ENCODE assay signal across 20 cellular contexts in genomic region chr16:67683767-67684166, GRCh38. TPM values are rescaled to one million over a fixed set of nuclear protein-coding genes. Genes with fewer than 3 reads are reported as not detected.
DNase-seq lines count a peak whose midpoint lies in the region; ATAC-seq, FAIRE-seq and TF ChIP-seq lines count a peak whose summit lies in the region.
"Had no signal": no experiment of that assay in that cellular context is flagged by ENCODE, and none has a peak within 500 bp of the region (broad histone marks: within the 10 kb centered on the region; RNA-seq: fewer than 3 reads in every experiment).

No MANE protein-coding gene starts in this region.

- no peak overlapping the region for H3K27ac Mint-ChIP-seq in MCF 10A (ENCODE audit: low read depth, unreplicated experiment)
- H3K27ac Mint-ChIP-seq in nephron progenitor cell: peak overlapping the region; percentile 19

- no peaks in the 10 kb centered on the region for H3K27me3 Mint-ChIP-seq in MCF 10A (ENCODE audit: insufficient read depth, unreplicated experiment)
- H3K27me3 Mint-ChIP-seq in nephron progenitor cell (ENCODE audit: low read depth, poor library complexity): peaks cover 2% of the 10 kb centered on the region

- BruUV-seq in MCF 10A (replicated peaks; lab: Mats Ljungman, UMichigan) (no TSS peak), K562 (replicated peaks; lab: Mats Ljungman, UMichigan) (TSS peak; percentile 34)

- 89% methylated on average over 4 of the region's 4 CpGs for WGBS in K562 (ENCODE audit: insufficient coverage, low coverage, missing lambda C conversion rate)

- H3K9me3 Mint-ChIP-seq in MCF 10A (ENCODE audit: unreplicated experiment): no peaks in the 10 kb centered on the region
- no peaks in the 10 kb centered on the region for H3K9me3 Mint-ChIP-seq in nephron progenitor cell

- POLR2A ChIA-PET in MCF 10A (lab: Yijun Ruan, JAX): no interaction called here
- POLR2A ChIA-PET in K562 (lab: Yijun Ruan, JAX): interaction anchor here (0.8 kb wide), 1 partner anchor 26 kb away, joined by 3 read pairs; no protein-coding TSS in a partner anchor

- TF ChIP-seq EP300 in K562 (IDR thresholded peaks at IDR 0.05; ENCODE audit: low read length): no peak

- CTCF ChIA-PET in MCF 10A (lab: Yijun Ruan, JAX) (interaction anchor here (1.5 to 3.0 kb wide), 2 partner anchors 11 to 131 kb away, joined by 4 to 11 read pairs; no protein-coding TSS in a partner anchor), K562 (lab: Yijun Ruan, JAX; ENCODE audit: low intra/inter-chr PET ratio) (no interaction called here)

- H3K4me1 ChIP-seq in breast epithelium: no peaks in the 10 kb centered on the region
- H3K4me1 ChIP-seq in K562 (replicated peaks in 1 of 2; ENCODE audit: control insufficient read depth in 2 of 2, insufficient read depth in 2 of 2, low read length in 2 of 2): no peaks in the 10 kb centered on the region

- intact Hi-C loops in breast epithelium (cut with DNase I; ENCODE audit: low total_unique reads) (no loop called here), MCF 10A (cut with micrococcal nuclease) (no loop called here), K562 (cut with micrococcal nuclease) (no loop called here)

- FAIRE-seq in K562 (lab: Jason Lieb, UNC): no peak
- FAIRE-seq: A204.1, GM12892, GM19239 had no signal

- H3K4me2 ChIP-seq in K562 (ENCODE audit: insufficient read depth, low read length): no peak overlapping the region
- H3K4me2 ChIP-seq: KMS-11 had no signal

- no peak overlapping the region for H3K4me3 Mint-ChIP-seq in MCF 10A (ENCODE audit: unreplicated experiment)
- H3K4me3 Mint-ChIP-seq in nephron progenitor cell: no peak overlapping the region

- peak overlapping the region; percentile 21 to 22 for H3K27ac ChIP-seq in breast epithelium
- H3K27ac ChIP-seq in K562 (ENCODE audit: extremely low read depth, low read depth, low read length): no peak overlapping the region
- H3K27ac ChIP-seq: KMS-11 had no signal

- no peaks in the 10 kb centered on the region for H3K9me3 ChIP-seq in breast epithelium
- no peaks in the 10 kb centered on the region for H3K9me3 ChIP-seq in K562 (replicated peaks; ENCODE audit: control insufficient read depth, insufficient read depth, low read depth, low read length)

- TF ChIP-seq CTCF in breast epithelium (IDR thresholded peaks at IDR 0.05) (no peak), MCF 10A (IDR thresholded peaks at IDR 0.05; ENCODE audit: unreplicated experiment) (no peak), K562 (IDR thresholded peaks at IDR 0.05 in 2 of 3, conservative IDR thresholded peaks at IDR 0.05 in 1 of 3; ENCODE audit: insufficient read depth in 2 of 3, low read depth in 1 of 3, low read length in 3 of 3) (no peak), nephron progenitor cell (IDR thresholded peaks at IDR 0.05) (no peak)

- no peak overlapping the region for H3K4me3 ChIP-seq in breast epithelium
- no peak overlapping the region for H3K4me3 ChIP-seq in K562

- no peaks in the 10 kb centered on the region for H3K79me2 ChIP-seq in K562 (ENCODE audit: control insufficient read depth, insufficient read depth, low read length)

- TF ChIP-seq RAD21 in K562 (CRISPR knock-in tag; conservative IDR thresholded peaks at IDR 0.05 in 1 of 2, IDR thresholded peaks at IDR 0.05 in 1 of 2): no peak

- H4K20me1 ChIP-seq in K562 (replicated peaks; ENCODE audit: control insufficient read depth, insufficient read depth, low read length): peaks cover 6% of the 10 kb centered on the region; the same call in 1 of the 2 replicates

- ATAC-seq in K562: no peak

- H2AFZ ChIP-seq in K562 (ENCODE audit: low read depth, low read length): no peak overlapping the region

- no peak for DNase-seq in breast epithelium (ENCODE audit: low spot score in 2 of 2)
- no peak for DNase-seq in MCF 10A (ENCODE audit: unreplicated experiment)
- DNase-seq in K562 (ENCODE audit: extremely low read depth in 1 of 4, low spot score in 3 of 4): no peak
- DNase-seq in nephron progenitor cell: no peak
- no peak for DNase-seq in SIG-M5 (lab: John Stamatoyannopoulos, UW)
- DNase-seq in NCI-H2081 (lab: John Stamatoyannopoulos, UW): no peak
- no peak for DNase-seq in nucleus accumbens (lab: John Stamatoyannopoulos, UW)
- no peak for DNase-seq in cortex of kidney (lab: John Stamatoyannopoulos, UW)
- DNase-seq: C1 segment of cervical spinal cord, HCEC 1CT, MM.1S, NCI-H1105, NCI-H1694 treated with DMSO at 0.1 percent for 48 hours, NCI-H446 treated with DMSO at 0.1 percent for 48 hours, NCI-H774 had no signal

- TF ChIP-seq POLR2A in breast epithelium (IDR thresholded peaks at IDR 0.05): no peak
- no peak for TF ChIP-seq POLR2A in K562 (conservative IDR thresholded peaks at IDR 0.05)

- H3K9ac ChIP-seq in K562 (ENCODE audit: insufficient read depth in 1 of 2, low read depth in 2 of 2, low read length in 2 of 2): no peak overlapping the region
- H3K9ac ChIP-seq: KMS-11 had no signal

- peaks cover 40% of the 10 kb centered on the region for H3K36me3 Mint-ChIP-seq in MCF 10A (ENCODE audit: insufficient read depth, unreplicated experiment)
- peaks cover 24% of the 10 kb centered on the region for H3K36me3 Mint-ChIP-seq in nephron progenitor cell (ENCODE audit: low read depth)

- H3K36me3 ChIP-seq in breast epithelium (no peaks in the 10 kb centered on the region), K562 (ENCODE audit: control insufficient read depth, insufficient read depth, low read length) (peaks cover 31% of the 10 kb centered on the region; the same call in 2 of the 3 replicates)

- no peaks in the 10 kb centered on the region for H3K27me3 ChIP-seq in breast epithelium
- H3K27me3 ChIP-seq in K562 (ENCODE audit: control insufficient read depth in 2 of 2, insufficient read depth in 2 of 2, low read length in 2 of 2): no peaks in the 10 kb centered on the region

- H3K4me1 Mint-ChIP-seq in MCF 10A (ENCODE audit: insufficient read depth, unreplicated experiment) (no peaks in the 10 kb centered on the region), nephron progenitor cell (peaks cover under 1% of the 10 kb centered on the region)

- peaks cover 2% of the 10 kb centered on the region for H3K9me1 ChIP-seq in K562 (ENCODE audit: control insufficient read depth, insufficient read depth, low read length)

- in situ Hi-C loops in K562 (cut with MboI): no loop called here

RNA-seq across cellular contexts. Expression of gene C16orf86, which starts 17.2 kb away (rescaled TPM):
- total RNA-seq in breast epithelium (10 to 100 TPM in 2 of 3 donors, 1 to 10 TPM in 1; 7.2 to 18.1 (median 11.1) TPM), MCF 10A (2022) (0.54 and 0.65 TPM in 2 replicates), K562 (2014; rRNA removed) (0.94 and 1.2 TPM in 2 replicates), K562 (2014; rRNA removed; fragmentation: Illumina TruSeq; extraction: Trizol) (not detected in 2 replicates), K562 (2015; rRNA removed; fragmentation: Illumina TruSeq; extraction: Trizol) (0.22 and 0.34 TPM in 2 replicates), K562 (2021) (0.33 and 2.2 TPM in 2 replicates)
- 0.25 and 0.76 TPM in 2 replicates for total RNA-seq in K562 (2011; cell fraction: chromatin; rRNA removed; ENCODE audit: low replicate concordance)
- total RNA-seq in K562 (2011; cell fraction: nucleolus; rRNA removed): 0.79 and 1.0 TPM in 2 replicates
- 0.29 and 1.3 TPM in 2 replicates for total RNA-seq in K562 (2011; cell fraction: nucleoplasm; rRNA removed)
- polyA plus RNA-seq in K562 (2011; rRNA removed) (0.15 and 0.37 TPM in 2 replicates), K562 (2014; fragmentation: Illumina TruSeq; extraction: Trizol) (0.13 and 0.26 TPM in 2 replicates), K562 (2014; fragmentation: Nextera tagmentation; extraction: Ambion mirVana) (not detected), K562 (2014; rRNA removed) (0.74 and 0.76 TPM in 2 replicates)
- polyA plus RNA-seq in K562 (2011; cell fraction: cytosol; rRNA removed): 0.43 and 0.48 TPM in 2 replicates
- polyA plus RNA-seq in K562 (2011; cell fraction: nucleus; rRNA removed): 1.4 and 2.2 TPM in 2 replicates
- 0.56 and 1.4 TPM in 2 replicates for polyA plus RNA-seq in K562 (2012)
- polyA minus RNA-seq in K562 (2011; rRNA and poly(A)+ RNA removed): not detected in 2 replicates
- not detected in 2 replicates for polyA minus RNA-seq in K562 (2011; cell fraction: cytosol; rRNA and poly(A)+ RNA removed)
- polyA minus RNA-seq in K562 (2011; cell fraction: nucleus; rRNA and poly(A)+ RNA removed): 0.54 and 0.56 TPM in 2 replicates
- total RNA-seq: G401 had no signal

RNA-seq across cellular contexts. Expression of gene ENKD1, which starts 17.2 kb away (rescaled TPM):
- 10 to 100 TPM; 18.6 to 21.0 (median 20.1) TPM for total RNA-seq in breast epithelium
- 12.8 and 14.5 TPM in 2 replicates for total RNA-seq in MCF 10A (2022)
- total RNA-seq in K562 (2011; cell fraction: chromatin; rRNA removed; ENCODE audit: low replicate concordance): 9.2 and 22.5 TPM in 2 replicates
- total RNA-seq in K562 (2011; cell fraction: nucleolus; rRNA removed): 20.0 and 29.5 TPM in 2 replicates
- total RNA-seq in K562 (2011; cell fraction: nucleoplasm; rRNA removed): 11.5 and 14.6 TPM in 2 replicates
- 26.4 and 26.9 TPM in 2 replicates for total RNA-seq in K562 (2014; rRNA removed)
- 5.2 and 6.9 TPM in 2 replicates for total RNA-seq in K562 (2014; rRNA removed; fragmentation: Illumina TruSeq; extraction: Trizol)
- 10.0 and 10.4 TPM in 2 replicates for total RNA-seq in K562 (2015; rRNA removed; fragmentation: Illumina TruSeq; extraction: Trizol)
- total RNA-seq in K562 (2021): 21.2 and 21.4 TPM in 2 replicates
- polyA plus RNA-seq in K562 (2011; rRNA removed): 8.3 and 10.0 TPM in 2 replicates
- 10.7 and 27.8 TPM in 2 replicates for polyA plus RNA-seq in K562 (2011; cell fraction: cytosol; rRNA removed)
- 31.0 and 66.3 TPM in 2 replicates for polyA plus RNA-seq in K562 (2011; cell fraction: nucleus; rRNA removed)
- polyA plus RNA-seq in K562 (2012): 15.3 and 19.8 TPM in 2 replicates
- 4.4 and 11.6 TPM in 2 replicates for polyA plus RNA-seq in K562 (2014; fragmentation: Illumina TruSeq; extraction: Trizol)
- 1 to 10 TPM; 1.1 to 1.6 TPM for polyA plus RNA-seq in K562 (2014; fragmentation: Nextera tagmentation; extraction: Ambion mirVana)
- polyA plus RNA-seq in K562 (2014; rRNA removed): 25.2 and 27.2 TPM in 2 replicates
- polyA minus RNA-seq in K562 (2011; rRNA and poly(A)+ RNA removed): 2.5 and 3.0 TPM in 2 replicates
- 5.2 and 8.1 TPM in 2 replicates for polyA minus RNA-seq in K562 (2011; cell fraction: cytosol; rRNA and poly(A)+ RNA removed)
- 6.9 and 8.1 TPM in 2 replicates for polyA minus RNA-seq in K562 (2011; cell fraction: nucleus; rRNA and poly(A)+ RNA removed)

RNA-seq across cellular contexts. Expression of gene PARD6A, which starts 23.0 kb away (rescaled TPM):
- 1 to 10 TPM; 6.4 to 8.5 (median 7.2) TPM for total RNA-seq in breast epithelium
- 3.2 and 4.5 TPM in 2 replicates for total RNA-seq in MCF 10A (2022)
- total RNA-seq in K562 (2011; cell fraction: chromatin; rRNA removed; ENCODE audit: low replicate concordance): 0.33 and 0.72 TPM in 2 replicates
- total RNA-seq in K562 (2011; cell fraction: nucleolus; rRNA removed): 0.50 and 1.1 TPM in 2 replicates
- total RNA-seq in K562 (2011; cell fraction: nucleoplasm; rRNA removed): 0.44 and 0.46 TPM in 2 replicates
- total RNA-seq in K562 (2014; rRNA removed): 1.00 and 1.8 TPM in 2 replicates
- total RNA-seq in K562 (2014; rRNA removed; fragmentation: Illumina TruSeq; extraction: Trizol): 0.26 and 0.44 TPM in 2 replicates
- total RNA-seq in K562 (2015; rRNA removed; fragmentation: Illumina TruSeq; extraction: Trizol): 0.14 and 0.68 TPM in 2 replicates
- 0.85 and 2.0 TPM in 2 replicates for total RNA-seq in K562 (2021)
- 0.42 and 0.52 TPM in 2 replicates for polyA plus RNA-seq in K562 (2011; rRNA removed)
- polyA plus RNA-seq in K562 (2011; cell fraction: cytosol; rRNA removed): 1.4 and 3.0 TPM in 2 replicates
- polyA plus RNA-seq in K562 (2011; cell fraction: nucleus; rRNA removed): 0.72 and 1.5 TPM in 2 replicates
- polyA plus RNA-seq in K562 (2012): 0.83 and 1.0 TPM in 2 replicates
- polyA plus RNA-seq in K562 (2014; fragmentation: Illumina TruSeq; extraction: Trizol): 0.28 and 0.75 TPM in 2 replicates
- polyA plus RNA-seq in K562 (2014; fragmentation: Nextera tagmentation; extraction: Ambion mirVana): under 1 TPM; 0.04 to 0.13 TPM
- polyA plus RNA-seq in K562 (2014; rRNA removed): 0.46 and 0.81 TPM in 2 replicates
- not detected in 2 replicates for polyA minus RNA-seq in K562 (2011; rRNA and poly(A)+ RNA removed)
- not detected in 2 replicates for polyA minus RNA-seq in K562 (2011; cell fraction: cytosol; rRNA and poly(A)+ RNA removed)
- 0.27 and 1.00 TPM in 2 replicates for polyA minus RNA-seq in K562 (2011; cell fraction: nucleus; rRNA and poly(A)+ RNA removed)

RNA-seq across cellular contexts. Expression of gene ACD, which starts 23.7 kb away (rescaled TPM):
- total RNA-seq in breast epithelium: 10 to 100 TPM; 19.4 to 20.6 (median 19.8) TPM
- 26.1 and 33.6 TPM in 2 replicates for total RNA-seq in MCF 10A (2022)
- total RNA-seq in K562 (2011; cell fraction: chromatin; rRNA removed; ENCODE audit: low replicate concordance): 27.7 and 92.8 TPM in 2 replicates
- 78.5 and 91.1 TPM in 2 replicates for total RNA-seq in K562 (2011; cell fraction: nucleolus; rRNA removed)
- total RNA-seq in K562 (2011; cell fraction: nucleoplasm; rRNA removed): 47.1 and 51.1 TPM in 2 replicates
- total RNA-seq in K562 (2014; rRNA removed): 34.9 and 46.5 TPM in 2 replicates
- 6.1 and 9.0 TPM in 2 replicates for total RNA-seq in K562 (2014; rRNA removed; fragmentation: Illumina TruSeq; extraction: Trizol)
- total RNA-seq in K562 (2015; rRNA removed; fragmentation: Illumina TruSeq; extraction: Trizol): 18.5 and 19.7 TPM in 2 replicates
- 44.9 and 47.4 TPM in 2 replicates for total RNA-seq in K562 (2021)
- 19.2 and 33.4 TPM in 2 replicates for polyA plus RNA-seq in K562 (2011; rRNA removed)
- 30.9 and 49.1 TPM in 2 replicates for polyA plus RNA-seq in K562 (2011; cell fraction: cytosol; rRNA removed)
- polyA plus RNA-seq in K562 (2011; cell fraction: nucleus; rRNA removed): 129 and 135 TPM in 2 replicates
- 39.1 and 47.2 TPM in 2 replicates for polyA plus RNA-seq in K562 (2012)
- 25.8 and 34.6 TPM in 2 replicates for polyA plus RNA-seq in K562 (2014; fragmentation: Illumina TruSeq; extraction: Trizol)
- polyA plus RNA-seq in K562 (2014; fragmentation: Nextera tagmentation; extraction: Ambion mirVana): 1 to 10 TPM; 4.2 to 4.5 TPM
- 36.5 and 40.0 TPM in 2 replicates for polyA plus RNA-seq in K562 (2014; rRNA removed)
- 7.4 and 10.3 TPM in 2 replicates for polyA minus RNA-seq in K562 (2011; rRNA and poly(A)+ RNA removed)
- polyA minus RNA-seq in K562 (2011; cell fraction: cytosol; rRNA and poly(A)+ RNA removed): 21.4 and 34.7 TPM in 2 replicates
- polyA minus RNA-seq in K562 (2011; cell fraction: nucleus; rRNA and poly(A)+ RNA removed): 34.5 and 45.7 TPM in 2 replicates

RNA-seq across cellular contexts. Expression of gene GFOD2, which starts 35.3 kb away (rescaled TPM):
- total RNA-seq in breast epithelium (10 to 100 TPM; 11.4 to 22.0 (median 21.4) TPM), MCF 10A (2022) (14.8 and 19.0 TPM in 2 replicates), K562 (2014; rRNA removed) (11.8 and 12.4 TPM in 2 replicates), K562 (2014; rRNA removed; fragmentation: Illumina TruSeq; extraction: Trizol) (7.9 and 9.0 TPM in 2 replicates), K562 (2015; rRNA removed; fragmentation: Illumina TruSeq; extraction: Trizol) (11.1 and 11.2 TPM in 2 replicates), K562 (2021) (14.0 and 14.6 TPM in 2 replicates)
- total RNA-seq in K562 (2011; cell fraction: chromatin; rRNA removed; ENCODE audit: low replicate concordance): 16.5 and 30.9 TPM in 2 replicates
- total RNA-seq in K562 (2011; cell fraction: nucleolus; rRNA removed): 18.7 and 21.7 TPM in 2 replicates
- total RNA-seq in K562 (2011; cell fraction: nucleoplasm; rRNA removed): 19.6 and 25.8 TPM in 2 replicates
- polyA plus RNA-seq in K562 (2011; rRNA removed) (13.4 and 15.8 TPM in 2 replicates), K562 (2014; fragmentation: Illumina TruSeq; extraction: Trizol) (9.2 and 10.0 TPM in 2 replicates), K562 (2014; fragmentation: Nextera tagmentation; extraction: Ambion mirVana) (1 to 10 TPM; 1.9 TPM), K562 (2014; rRNA removed) (11.9 and 16.7 TPM in 2 replicates)
- polyA plus RNA-seq in K562 (2011; cell fraction: cytosol; rRNA removed): 15.2 and 18.0 TPM in 2 replicates
- polyA plus RNA-seq in K562 (2011; cell fraction: nucleus; rRNA removed): 10.4 and 13.8 TPM in 2 replicates
- polyA plus RNA-seq in K562 (2012): 8.1 and 12.3 TPM in 2 replicates
- 11.9 and 16.8 TPM in 2 replicates for polyA minus RNA-seq in K562 (2011; rRNA and poly(A)+ RNA removed)
- polyA minus RNA-seq in K562 (2011; cell fraction: cytosol; rRNA and poly(A)+ RNA removed): 9.1 and 12.4 TPM in 2 replicates
- polyA minus RNA-seq in K562 (2011; cell fraction: nucleus; rRNA and poly(A)+ RNA removed): 4.6 and 4.7 TPM in 2 replicates
